8 cellular contexts compared by ENCODE assay signal in genomic region chr2:167126165-167126564, GRCh38.
"Had no signal": no experiment of that assay in that cellular context is flagged by ENCODE, and none has a peak within 500 bp of the region (broad histone marks: within the 10 kb centered on the region; RNA-seq: fewer than 3 reads in every experiment).

No MANE protein-coding gene starts in this region.

- H3K4me3 ChIP-seq: GM12878 had no signal

- DNase-seq: GDM1, GF-D8 had no signal

- FAIRE-seq: G401.6, GM12878, GM12891, GM12892, GM18507, GM19239 had no signal

- ATAC-seq: GM12878 had no signal
